In genomic region chr3:8963137-8963853, GRCh38 we compare ENCODE assay signal across 1 cellular context.
TF ChIP-seq lines count a peak whose summit lies in the region.

A gene with protein sequence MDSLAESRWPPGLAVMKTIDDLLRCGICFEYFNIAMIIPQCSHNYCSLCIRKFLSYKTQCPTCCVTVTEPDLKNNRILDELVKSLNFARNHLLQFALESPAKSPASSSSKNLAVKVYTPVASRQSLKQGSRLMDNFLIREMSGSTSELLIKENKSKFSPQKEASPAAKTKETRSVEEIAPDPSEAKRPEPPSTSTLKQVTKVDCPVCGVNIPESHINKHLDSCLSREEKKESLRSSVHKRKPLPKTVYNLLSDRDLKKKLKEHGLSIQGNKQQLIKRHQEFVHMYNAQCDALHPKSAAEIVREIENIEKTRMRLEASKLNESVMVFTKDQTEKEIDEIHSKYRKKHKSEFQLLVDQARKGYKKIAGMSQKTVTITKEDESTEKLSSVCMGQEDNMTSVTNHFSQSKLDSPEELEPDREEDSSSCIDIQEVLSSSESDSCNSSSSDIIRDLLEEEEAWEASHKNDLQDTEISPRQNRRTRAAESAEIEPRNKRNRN (minus strand): TSS chr3:8963472. CDS start chr3:8963385, 87 bp downstream.

TF ChIP-seq in HepG2, 621 proteins besides CTCF, POLR2A, EP300 and RAD21 (continued from another document and continues in another):
- TF ChIP-seq, protein P1, sequence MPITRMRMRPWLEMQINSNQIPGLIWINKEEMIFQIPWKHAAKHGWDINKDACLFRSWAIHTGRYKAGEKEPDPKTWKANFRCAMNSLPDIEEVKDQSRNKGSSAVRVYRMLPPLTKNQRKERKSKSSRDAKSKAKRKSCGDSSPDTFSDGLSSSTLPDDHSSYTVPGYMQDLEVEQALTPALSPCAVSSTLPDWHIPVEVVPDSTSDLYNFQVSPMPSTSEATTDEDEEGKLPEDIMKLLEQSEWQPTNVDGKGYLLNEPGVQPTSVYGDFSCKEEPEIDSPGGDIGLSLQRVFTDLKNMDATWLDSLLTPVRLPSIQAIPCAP (CRISPR knock-in tag; IDR thresholded peaks at IDR 0.05; ENCODE audit: low read depth) = no peak
- TF ChIP-seq ARID4A (CRISPR knock-in tag; IDR thresholded peaks at IDR 0.05; ENCODE audit: borderline replicate concordance) (peak; percentile 99), ZNF772 (CRISPR knock-in tag; IDR thresholded peaks at IDR 0.05) (0 out of 2 replicates have a peak, but pooled peaks have one; percentile 47), NAIF1 (CRISPR knock-in tag; IDR thresholded peaks at IDR 0.05; ENCODE audit: borderline replicate concordance) (no peak), KAT8 (CRISPR knock-in tag; IDR thresholded peaks at IDR 0.05) (peak; percentile 98), ARNTL (CRISPR knock-in tag; IDR thresholded peaks at IDR 0.05) (no peak), ZNF788 (CRISPR knock-in tag; IDR thresholded peaks at IDR 0.05; ENCODE audit: borderline replicate concordance) (peak; percentile 66; the same call in 1 of the 2 replicates), ZNF704 (CRISPR knock-in tag; IDR thresholded peaks at IDR 0.05; ENCODE audit: borderline replicate concordance) (0 out of 2 replicates have a peak, but pooled peaks have one; percentile 73), MED1 (CRISPR knock-in tag; IDR thresholded peaks at IDR 0.05) (peak; percentile 57), ATF7 (IDR thresholded peaks at IDR 0.05) (peak; percentile 65), ATF7 (CRISPR knock-in tag; IDR thresholded peaks at IDR 0.05) (peak; percentile 66; the same call in 1 of the 2 replicates), SP140L (CRISPR knock-in tag; IDR thresholded peaks at IDR 0.05; ENCODE audit: borderline replicate concordance) (no peak), ZNF773 (CRISPR knock-in tag; IDR thresholded peaks at IDR 0.05; ENCODE audit: borderline replicate concordance) (no peak), ZNF138 (CRISPR knock-in tag; IDR thresholded peaks at IDR 0.05; ENCODE audit: low read depth) (0 out of 2 replicates have a peak, but pooled peaks have one; percentile 52), XBP1 (CRISPR knock-in tag; IDR thresholded peaks at IDR 0.05) (no peak), ZNF441 (CRISPR knock-in tag; IDR thresholded peaks at IDR 0.05; ENCODE audit: borderline replicate concordance) (no peak), NR1H2 (CRISPR knock-in tag; IDR thresholded peaks at IDR 0.05; ENCODE audit: borderline replicate concordance, low read depth) (no peak), SALL2 (CRISPR knock-in tag; IDR thresholded peaks at IDR 0.05) (no peak), CCDC6 (CRISPR knock-in tag; IDR thresholded peaks at IDR 0.05) (peak; percentile 55), FOSL1 (CRISPR knock-in tag; IDR thresholded peaks at IDR 0.05; ENCODE audit: borderline replicate concordance) (no peak), AGO1 (IDR thresholded peaks at IDR 0.05; ENCODE audit: low read depth, low read length, poor library complexity, severe bottlenecking) (peak; percentile 53), ZNF160 (CRISPR knock-in tag; IDR thresholded peaks at IDR 0.05) (no peak)
- TF ChIP-seq, protein P2, sequence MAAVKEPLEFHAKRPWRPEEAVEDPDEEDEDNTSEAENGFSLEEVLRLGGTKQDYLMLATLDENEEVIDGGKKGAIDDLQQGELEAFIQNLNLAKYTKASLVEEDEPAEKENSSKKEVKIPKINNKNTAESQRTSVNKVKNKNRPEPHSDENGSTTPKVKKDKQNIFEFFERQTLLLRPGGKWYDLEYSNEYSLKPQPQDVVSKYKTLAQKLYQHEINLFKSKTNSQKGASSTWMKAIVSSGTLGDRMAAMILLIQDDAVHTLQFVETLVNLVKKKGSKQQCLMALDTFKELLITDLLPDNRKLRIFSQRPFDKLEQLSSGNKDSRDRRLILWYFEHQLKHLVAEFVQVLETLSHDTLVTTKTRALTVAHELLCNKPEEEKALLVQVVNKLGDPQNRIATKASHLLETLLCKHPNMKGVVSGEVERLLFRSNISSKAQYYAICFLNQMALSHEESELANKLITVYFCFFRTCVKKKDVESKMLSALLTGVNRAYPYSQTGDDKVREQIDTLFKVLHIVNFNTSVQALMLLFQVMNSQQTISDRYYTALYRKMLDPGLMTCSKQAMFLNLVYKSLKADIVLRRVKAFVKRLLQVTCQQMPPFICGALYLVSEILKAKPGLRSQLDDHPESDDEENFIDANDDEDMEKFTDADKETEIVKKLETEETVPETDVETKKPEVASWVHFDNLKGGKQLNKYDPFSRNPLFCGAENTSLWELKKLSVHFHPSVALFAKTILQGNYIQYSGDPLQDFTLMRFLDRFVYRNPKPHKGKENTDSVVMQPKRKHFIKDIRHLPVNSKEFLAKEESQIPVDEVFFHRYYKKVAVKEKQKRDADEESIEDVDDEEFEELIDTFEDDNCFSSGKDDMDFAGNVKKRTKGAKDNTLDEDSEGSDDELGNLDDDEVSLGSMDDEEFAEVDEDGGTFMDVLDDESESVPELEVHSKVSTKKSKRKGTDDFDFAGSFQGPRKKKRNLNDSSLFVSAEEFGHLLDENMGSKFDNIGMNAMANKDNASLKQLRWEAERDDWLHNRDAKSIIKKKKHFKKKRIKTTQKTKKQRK (IDR thresholded peaks at IDR 0.05; ENCODE audit: low read length) = no peak
- TF ChIP-seq, protein P3, sequence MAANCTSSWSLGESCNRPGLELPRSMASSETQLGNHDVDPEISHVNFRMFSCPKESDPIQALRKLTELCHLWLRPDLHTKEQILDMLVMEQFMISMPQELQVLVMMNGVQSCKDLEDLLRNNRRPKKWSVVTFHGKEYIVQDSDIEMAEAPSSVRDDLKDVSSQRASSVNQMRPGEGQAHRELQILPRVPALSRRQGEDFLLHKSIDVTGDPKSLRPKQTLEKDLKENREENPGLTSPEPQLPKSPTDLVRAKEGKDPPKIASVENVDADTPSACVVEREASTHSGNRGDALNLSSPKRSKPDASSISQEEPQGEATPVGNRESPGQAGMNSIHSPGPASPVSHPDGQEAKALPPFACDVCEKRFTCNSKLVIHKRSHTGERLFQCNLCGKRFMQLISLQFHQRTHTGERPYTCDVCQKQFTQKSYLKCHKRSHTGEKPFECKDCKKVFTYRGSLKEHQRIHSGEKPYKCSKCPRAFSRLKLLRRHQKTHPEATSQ (CRISPR knock-in tag; IDR thresholded peaks at IDR 0.05; ENCODE audit: borderline replicate concordance) = 0 out of 2 replicates have a peak, but pooled peaks have one; percentile 38
- TF ChIP-seq, protein P4, sequence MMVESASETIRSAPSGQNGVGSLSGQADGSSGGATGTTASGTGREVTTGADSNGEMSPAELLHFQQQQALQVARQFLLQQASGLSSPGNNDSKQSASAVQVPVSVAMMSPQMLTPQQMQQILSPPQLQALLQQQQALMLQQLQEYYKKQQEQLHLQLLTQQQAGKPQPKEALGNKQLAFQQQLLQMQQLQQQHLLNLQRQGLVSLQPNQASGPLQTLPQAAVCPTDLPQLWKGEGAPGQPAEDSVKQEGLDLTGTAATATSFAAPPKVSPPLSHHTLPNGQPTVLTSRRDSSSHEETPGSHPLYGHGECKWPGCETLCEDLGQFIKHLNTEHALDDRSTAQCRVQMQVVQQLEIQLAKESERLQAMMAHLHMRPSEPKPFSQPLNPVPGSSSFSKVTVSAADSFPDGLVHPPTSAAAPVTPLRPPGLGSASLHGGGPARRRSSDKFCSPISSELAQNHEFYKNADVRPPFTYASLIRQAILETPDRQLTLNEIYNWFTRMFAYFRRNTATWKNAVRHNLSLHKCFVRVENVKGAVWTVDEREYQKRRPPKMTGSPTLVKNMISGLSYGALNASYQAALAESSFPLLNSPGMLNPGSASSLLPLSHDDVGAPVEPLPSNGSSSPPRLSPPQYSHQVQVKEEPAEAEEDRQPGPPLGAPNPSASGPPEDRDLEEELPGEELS (CRISPR knock-in tag; IDR thresholded peaks at IDR 0.05) = no peak
- TF ChIP-seq, protein P5, sequence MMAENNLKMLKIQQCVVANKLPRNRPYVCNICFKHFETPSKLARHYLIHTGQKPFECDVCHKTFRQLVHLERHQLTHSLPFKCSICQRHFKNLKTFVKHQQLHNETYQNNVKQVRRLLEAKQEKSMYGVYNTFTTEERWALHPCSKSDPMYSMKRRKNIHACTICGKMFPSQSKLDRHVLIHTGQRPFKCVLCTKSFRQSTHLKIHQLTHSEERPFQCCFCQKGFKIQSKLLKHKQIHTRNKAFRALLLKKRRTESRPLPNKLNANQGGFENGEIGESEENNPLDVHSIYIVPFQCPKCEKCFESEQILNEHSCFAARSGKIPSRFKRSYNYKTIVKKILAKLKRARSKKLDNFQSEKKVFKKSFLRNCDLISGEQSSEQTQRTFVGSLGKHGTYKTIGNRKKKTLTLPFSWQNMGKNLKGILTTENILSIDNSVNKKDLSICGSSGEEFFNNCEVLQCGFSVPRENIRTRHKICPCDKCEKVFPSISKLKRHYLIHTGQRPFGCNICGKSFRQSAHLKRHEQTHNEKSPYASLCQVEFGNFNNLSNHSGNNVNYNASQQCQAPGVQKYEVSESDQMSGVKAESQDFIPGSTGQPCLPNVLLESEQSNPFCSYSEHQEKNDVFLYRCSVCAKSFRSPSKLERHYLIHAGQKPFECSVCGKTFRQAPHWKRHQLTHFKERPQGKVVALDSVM (CRISPR knock-in tag; IDR thresholded peaks at IDR 0.05) = no peak
- TF ChIP-seq, protein P6, sequence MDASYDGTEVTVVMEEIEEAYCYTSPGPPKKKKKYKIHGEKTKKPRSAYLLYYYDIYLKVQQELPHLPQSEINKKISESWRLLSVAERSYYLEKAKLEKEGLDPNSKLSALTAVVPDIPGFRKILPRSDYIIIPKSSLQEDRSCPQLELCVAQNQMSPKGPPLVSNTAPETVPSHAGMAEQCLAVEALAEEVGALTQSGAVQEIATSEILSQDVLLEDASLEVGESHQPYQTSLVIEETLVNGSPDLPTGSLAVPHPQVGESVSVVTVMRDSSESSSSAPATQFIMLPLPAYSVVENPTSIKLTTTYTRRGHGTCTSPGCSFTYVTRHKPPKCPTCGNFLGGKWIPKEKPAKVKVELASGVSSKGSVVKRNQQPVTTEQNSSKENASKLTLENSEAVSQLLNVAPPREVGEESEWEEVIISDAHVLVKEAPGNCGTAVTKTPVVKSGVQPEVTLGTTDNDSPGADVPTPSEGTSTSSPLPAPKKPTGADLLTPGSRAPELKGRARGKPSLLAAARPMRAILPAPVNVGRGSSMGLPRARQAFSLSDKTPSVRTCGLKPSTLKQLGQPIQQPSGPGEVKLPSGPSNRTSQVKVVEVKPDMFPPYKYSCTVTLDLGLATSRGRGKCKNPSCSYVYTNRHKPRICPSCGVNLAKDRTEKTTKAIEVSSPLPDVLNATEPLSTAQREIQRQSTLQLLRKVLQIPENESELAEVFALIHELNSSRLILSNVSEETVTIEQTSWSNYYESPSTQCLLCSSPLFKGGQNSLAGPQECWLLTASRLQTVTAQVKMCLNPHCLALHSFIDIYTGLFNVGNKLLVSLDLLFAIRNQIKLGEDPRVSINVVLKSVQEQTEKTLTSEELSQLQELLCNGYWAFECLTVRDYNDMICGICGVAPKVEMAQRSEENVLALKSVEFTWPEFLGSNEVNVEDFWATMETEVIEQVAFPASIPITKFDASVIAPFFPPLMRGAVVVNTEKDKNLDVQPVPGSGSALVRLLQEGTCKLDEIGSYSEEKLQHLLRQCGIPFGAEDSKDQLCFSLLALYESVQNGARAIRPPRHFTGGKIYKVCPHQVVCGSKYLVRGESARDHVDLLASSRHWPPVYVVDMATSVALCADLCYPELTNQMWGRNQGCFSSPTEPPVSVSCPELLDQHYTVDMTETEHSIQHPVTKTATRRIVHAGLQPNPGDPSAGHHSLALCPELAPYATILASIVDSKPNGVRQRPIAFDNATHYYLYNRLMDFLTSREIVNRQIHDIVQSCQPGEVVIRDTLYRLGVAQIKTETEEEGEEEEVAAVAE (CRISPR knock-in tag; IDR thresholded peaks at IDR 0.05; ENCODE audit: borderline replicate concordance) = no peak
- TF ChIP-seq, protein P7, sequence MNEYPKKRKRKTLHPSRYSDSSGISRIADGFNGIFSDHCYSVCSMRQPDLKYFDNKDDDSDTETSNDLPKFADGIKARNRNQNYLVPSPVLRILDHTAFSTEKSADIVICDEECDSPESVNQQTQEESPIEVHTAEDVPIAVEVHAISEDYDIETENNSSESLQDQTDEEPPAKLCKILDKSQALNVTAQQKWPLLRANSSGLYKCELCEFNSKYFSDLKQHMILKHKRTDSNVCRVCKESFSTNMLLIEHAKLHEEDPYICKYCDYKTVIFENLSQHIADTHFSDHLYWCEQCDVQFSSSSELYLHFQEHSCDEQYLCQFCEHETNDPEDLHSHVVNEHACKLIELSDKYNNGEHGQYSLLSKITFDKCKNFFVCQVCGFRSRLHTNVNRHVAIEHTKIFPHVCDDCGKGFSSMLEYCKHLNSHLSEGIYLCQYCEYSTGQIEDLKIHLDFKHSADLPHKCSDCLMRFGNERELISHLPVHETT (CRISPR knock-in tag; conservative IDR thresholded peaks at IDR 0.05) = no peak
